23 cellular contexts compared by ENCODE assay signal in the genomic region with DNA sequence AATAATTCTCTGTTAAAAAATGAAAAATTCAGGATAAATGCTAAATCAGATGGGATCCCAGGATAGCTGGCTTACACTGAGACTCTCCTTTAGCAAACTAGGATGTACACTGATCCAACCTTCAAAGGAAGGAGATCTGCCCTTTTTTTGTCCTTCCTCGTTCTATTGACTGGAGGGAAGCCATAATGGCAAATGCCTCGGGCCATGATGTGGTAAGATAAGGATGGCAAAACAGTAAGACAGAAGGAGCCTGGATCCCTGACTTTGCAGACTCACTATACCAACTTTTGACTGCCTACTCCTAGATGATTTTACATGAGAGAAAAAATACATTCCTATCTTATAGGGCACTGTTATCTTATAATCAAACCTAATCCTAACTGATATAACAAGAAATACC.
DNase-seq lines count a peak whose midpoint lies in the region; ATAC-seq and TF ChIP-seq lines count a peak whose summit lies in the region.
"Had no signal": no experiment of that assay in that cellular context is flagged by ENCODE, and none has a peak within 500 bp of the region (broad histone marks: within the 10 kb centered on the region; RNA-seq: fewer than 3 reads in every experiment).

No MANE protein-coding gene starts in this region.

- peaks cover 6 to 18% of the 10 kb centered on the region in 2 donors for H3K36me3 Mint-ChIP-seq in stimulated activated naive B cell treated with anti-CD40 and anti-IgM and Interleukin-4, amounts not matched to agents 10 μg/mL and 1 μg/mL and 100 μg/mL, for 72 hours

- in situ Hi-C loops in GM13977 (cut with MboI; ENCODE audit: low pct_unique_long_range_greater_than_20kb, low sequenced_read_pairs, unreplicated experiment), result no loop called here

- H3K27ac Mint-ChIP-seq in stimulated activated naive B cell treated with anti-CD40 and anti-IgM and Interleukin-4, amounts not matched to agents 10 μg/mL and 1 μg/mL and 100 μg/mL, for 72 hours, result peak overlapping the region; percentile 7
- H3K27ac Mint-ChIP-seq: CD4-positive, CD25-positive, alpha-beta regulatory T cell; T-cell had no signal

- no peaks in the 10 kb centered on the region for H3K9me3 Mint-ChIP-seq in stimulated activated naive B cell treated with anti-CD40 and anti-IgM and Interleukin-4, amounts not matched to agents 10 μg/mL and 1 μg/mL and 100 μg/mL, for 72 hours
- H3K9me3 Mint-ChIP-seq: CD4-positive, CD25-positive, alpha-beta regulatory T cell; T-cell had no signal

- no peaks in the 10 kb centered on the region for H3K27me3 Mint-ChIP-seq in stimulated activated naive B cell treated with anti-CD40 and anti-IgM and Interleukin-4, amounts not matched to agents 10 μg/mL and 1 μg/mL and 100 μg/mL, for 72 hours
- H3K27me3 Mint-ChIP-seq: CD4-positive, CD25-positive, alpha-beta regulatory T cell; T-cell had no signal

- no peak for ATAC-seq in stimulated activated naive B cell treated with anti-CD40 and anti-IgM and Interleukin-4, amounts not matched to agents 10 μg/mL and 1 μg/mL and 100 μg/mL, for 72 hours (replicated peaks)
- no peak for ATAC-seq in GM21390 (IDR thresholded peaks at IDR 0.05; ENCODE audit: unreplicated experiment)
- ATAC-seq: GM12878, T-cell had no signal

- peak; percentile 47 for DNase-seq in NCI-H146 (lab: John Stamatoyannopoulos, UW)
- DNase-seq in NCI-H146 treated with DMSO at 0.1 percent for 48 hours (lab: John Stamatoyannopoulos, UW; ENCODE audit: unreplicated experiment), result no peak
- DNase-seq in M059J (ENCODE audit: low read depth), result peak; percentile 79
- DNase-seq in stimulated activated naive B cell treated with anti-CD40 and anti-IgM and Interleukin-4, amounts not matched to agents 10 μg/mL and 1 μg/mL and 100 μg/mL, for 72 hours, result no peak
- DNase-seq in activated naive CD4-positive, alpha-beta T cell (lab: John Stamatoyannopoulos, UW), result no peak
- no peak for DNase-seq in GM13977 (ENCODE audit: low spot score)
- DNase-seq: 8988T; ACHN; CD4-positive, CD25-positive, alpha-beta regulatory T cell; DMS53; GDM1; MV-4-11; NCI-H1105; NCI-H1694; NCI-H2029 treated with DMSO at 0.1 percent for 48 hours; NCI-H2227 treated with DMSO at 0.1 percent for 48 hours; NCI-H526 treated with DMSO at 0.1 percent for 48 hours; Right ventricle myocardium superior; T-cell had no signal

- peaks cover 1 to 3% of the 10 kb centered on the region in 2 donors for H3K4me1 Mint-ChIP-seq in stimulated activated naive B cell treated with anti-CD40 and anti-IgM and Interleukin-4, amounts not matched to agents 10 μg/mL and 1 μg/mL and 100 μg/mL, for 72 hours
- H3K4me1 Mint-ChIP-seq: T-cell had no signal

- H3K4me3 Mint-ChIP-seq in stimulated activated naive B cell treated with anti-CD40 and anti-IgM and Interleukin-4, amounts not matched to agents 10 μg/mL and 1 μg/mL and 100 μg/mL, for 72 hours, result no peak overlapping the region
- H3K4me3 Mint-ChIP-seq: CD4-positive, CD25-positive, alpha-beta regulatory T cell; T-cell had no signal

- peak overlapping the region; percentile 96 for H3K27ac ChIP-seq in VCaP
- H3K27ac ChIP-seq: SJSA1 had no signal

- no peak for TF ChIP-seq CTCF in VCaP (conservative IDR thresholded peaks at IDR 0.05)
- no peak for TF ChIP-seq CTCF in GM13977 (IDR thresholded peaks at IDR 0.05; ENCODE audit: extremely low read depth, insufficient read depth, missing control alignments)

Comparison
In these comparisons a context has a peak if more than half of its experiments do, and no peak if none do; other contexts are left out.
1. DNase-seq: peak in NCI-H146 (single experiment) and M059J (single experiment); none in NCI-H146 treated with DMSO at 0.1 percent for 48 hours (single experiment), stimulated activated naive B cell treated with anti-CD40 and anti-IgM and Interleukin-4, amounts not matched to agents 10 μg/mL and 1 μg/mL and 100 μg/mL, for 72 hours (single experiment), activated naive CD4-positive, alpha-beta T cell (0 of 4) and GM13977 (single experiment).